In genomic region chr5:9597322-9597721, GRCh38 we compare ENCODE assay signal across 11 cellular contexts. TPM values are rescaled to one million over a fixed set of nuclear protein-coding genes. Genes with fewer than 3 reads are reported as not detected.
DNase-seq lines count a peak whose midpoint lies in the region; ATAC-seq, FAIRE-seq and TF ChIP-seq lines count a peak whose summit lies in the region.
"Not testable (repeated sequence)": the region's sequence is repeated elsewhere in the genome, so short reads cannot be mapped to it uniquely, and the experiment has no call there.
"Had no signal": no experiment of that assay in that cellular context is flagged by ENCODE, and none has a peak within 500 bp of the region (broad histone marks: within the 10 kb centered on the region; RNA-seq: fewer than 3 reads in every experiment).

No MANE protein-coding gene starts in this region.

- not testable (repeated sequence) for FAIRE-seq in pancreas (lab: Jason Lieb, UNC)

- peak overlapping the region; percentile 2 for H2AFZ ChIP-seq in hepatocyte
- H2AFZ ChIP-seq in neural progenitor cell (replicated peaks), result not testable (repeated sequence)

- H3K9me2 ChIP-seq in hepatocyte (replicated peaks; ENCODE audit: insufficient read depth), result not testable (repeated sequence)

- peak overlapping the region; percentile 72 for H3K27ac ChIP-seq in hepatocyte
- H3K27ac ChIP-seq in neural progenitor cell, pancreas: not testable (repeated sequence)

- H3K9me3 ChIP-seq in hepatocyte (ENCODE audit: low read depth); mucosa of descending colon; neural progenitor cell (ENCODE audit: low read depth); pancreas: not testable (repeated sequence)

- 84% methylated on average over 7 of the region's 7 CpGs for WGBS in hepatocyte (ENCODE audit: low lambda C conversion rate, missing lambda C conversion rate)
- 38 to 43% methylated on average over 7 of the region's 7 CpGs for WGBS in pancreas, 2 donors

- not testable (repeated sequence) for H3F3A ChIP-seq in neural progenitor cell (ENCODE audit: low read depth)

- peak overlapping the region; percentile 52 for H3K4me3 Mint-ChIP-seq in neural progenitor cell

- H3K9me3 Mint-ChIP-seq in neural progenitor cell, result not testable (repeated sequence)

- not testable (repeated sequence) for H4K20me1 ChIP-seq in hepatocyte (ENCODE audit: insufficient read depth, poor library complexity, severe bottlenecking); neural progenitor cell (ENCODE audit: low read depth)

- H3K36me3 Mint-ChIP-seq in neural progenitor cell, result not testable (repeated sequence)

- intact Hi-C loops in mucosa of descending colon (cut with DNase I, micrococcal nuclease); pancreas (cut with DNase I): not testable (repeated sequence)

- not testable (repeated sequence) for H3K9ac ChIP-seq in neural progenitor cell

- not testable (repeated sequence) for H3K4me3 ChIP-seq in hepatocyte, mucosa of descending colon, neural progenitor cell, pancreas

- H3K27me3 ChIP-seq in hepatocyte, neural progenitor cell, pancreas: not testable (repeated sequence)

- H3K4me2 ChIP-seq in hepatocyte, result peak overlapping the region; percentile 50
- H3K4me2 ChIP-seq in neural progenitor cell, result peak overlapping the region; percentile 31

- peaks cover 46% of the 10 kb centered on the region for H3K4me1 Mint-ChIP-seq in neural progenitor cell

- H3K36me3 ChIP-seq in hepatocyte (replicated peaks; ENCODE audit: insufficient read depth, low read depth); mucosa of descending colon (ENCODE audit: low read depth); neural progenitor cell; pancreas: not testable (repeated sequence)

- ATAC-seq in mucosa of descending colon (peak; percentile 83), pancreas (peak; percentile 66 to 80 (median 72))

- DNase-seq in DMS79 treated with DMSO at 0.1 percent for 48 hours (lab: John Stamatoyannopoulos, UW), result peak; percentile 73
- peak; percentile 77 for DNase-seq in NCI-H748 (lab: John Stamatoyannopoulos, UW; ENCODE audit: unreplicated experiment)
- not testable (repeated sequence) for DNase-seq in hepatocyte (ENCODE audit: low spot score); mucosa of descending colon; neural progenitor cell (ENCODE audit: low spot score); pancreas

- not testable (repeated sequence) for H3K4me1 ChIP-seq in hepatocyte (ENCODE audit: insufficient read depth); pancreas
- H3K4me1 ChIP-seq in mucosa of descending colon (ENCODE audit: low read depth), result peaks cover 10% of the 10 kb centered on the region
- peaks cover 41% of the 10 kb centered on the region for H3K4me1 ChIP-seq in neural progenitor cell

- not testable (repeated sequence) for H3K27me3 Mint-ChIP-seq in neural progenitor cell (ENCODE audit: insufficient read depth, low read depth)

- H3K27ac Mint-ChIP-seq in neural progenitor cell, result peak overlapping the region; percentile 92

- not testable (repeated sequence) for TF ChIP-seq CTCF in hepatocyte (IDR thresholded peaks at IDR 0.05; ENCODE audit: poor library complexity); mucosa of descending colon (IDR thresholded peaks at IDR 0.05); neural progenitor cell (IDR thresholded peaks at IDR 0.05); pancreas (IDR thresholded peaks at IDR 0.05)

- H3K79me2 ChIP-seq in hepatocyte; neural progenitor cell (ENCODE audit: low read depth): not testable (repeated sequence)

RNA-seq across cellular contexts. Expression of gene TAS2R1, which starts 32.8 kb away (rescaled TPM):
- total RNA-seq in hepatocyte, result 1.0 TPM in 1 of 2 replicates, not detected in the other
- not detected in 2 replicates for polyA plus RNA-seq in hepatocyte
- total RNA-seq in mucosa of descending colon, result not detected
- not detected in 2 replicates for total RNA-seq in neural progenitor cell (ENCODE audit: low replicate concordance)
- not detected for total RNA-seq in pancreas
- not detected for polyA plus RNA-seq in pancreas
- total RNA-seq: A172; A673; CD4-positive, alpha-beta memory T cell; Daoy; G401 had no signal

RNA-seq across cellular contexts. Expression of gene SEMA5A, which starts 51.4 kb away (rescaled TPM):
- total RNA-seq in hepatocyte (21.7 and 27.0 TPM in 2 replicates), mucosa of descending colon (10 to 100 TPM; 20.3 to 43.8 (median 33.6) TPM), neural progenitor cell (ENCODE audit: low replicate concordance) (10.8 and 11.9 TPM in 2 replicates), pancreas (10 to 100 TPM in 2 of 6 donors, 1 to 10 TPM in 4; 5.2 to 14.0 (median 7.8) TPM)
- polyA plus RNA-seq in hepatocyte (10.7 and 14.8 TPM in 2 replicates), pancreas (1 to 10 TPM in 1 of 2 donors, under 1 TPM in 1; 0.91 to 3.5 TPM)
